17 cellular contexts compared by ENCODE assay signal in genomic region chr6:39926668-39927067, GRCh38. TPM values are rescaled to one million over a fixed set of nuclear protein-coding genes. Genes with fewer than 3 reads are reported as not detected.
DNase-seq lines count a peak whose midpoint lies in the region; ATAC-seq and TF ChIP-seq lines count a peak whose summit lies in the region.
"Had no signal": no experiment of that assay in that cellular context is flagged by ENCODE, and none has a peak within 500 bp of the region (broad histone marks: within the 10 kb centered on the region; RNA-seq: fewer than 3 reads in every experiment).

No MANE protein-coding gene starts in this region.

- peaks cover 4% of the 10 kb centered on the region for H3K27me3 Mint-ChIP-seq in Calu3 (ENCODE audit: unreplicated experiment)

- peaks cover 10% of the 10 kb centered on the region for H3K4me1 Mint-ChIP-seq in Calu3 (ENCODE audit: low read depth, unreplicated experiment)
- H3K4me1 Mint-ChIP-seq: stimulated activated naive B cell treated with anti-CD40 and anti-IgM and Interleukin-4, amounts not matched to agents 10 μg/mL and 1 μg/mL and 100 μg/mL, for 72 hours had no signal

- H2AFZ ChIP-seq in smooth muscle cell (ENCODE audit: low read depth), result no peak overlapping the region

- peak overlapping the region in 46 of 59 donors; percentile 1 to 94 (median 59) for H3K27ac ChIP-seq in dorsolateral prefrontal cortex
- H3K27ac ChIP-seq in skeletal muscle tissue (ENCODE audit: low read depth, low read length), result peak overlapping the region; percentile 42
- H3K27ac ChIP-seq in A673 (ENCODE audit: low read depth, low read length, poor library complexity, severe bottlenecking), result no peak overlapping the region
- no peak overlapping the region for H3K27ac ChIP-seq in smooth muscle cell (ENCODE audit: low read depth)
- H3K27ac ChIP-seq: ovary had no signal

- intact Hi-C loops in Calu3 (cut with micrococcal nuclease; ENCODE audit: unreplicated experiment) (no loop called here), dorsolateral prefrontal cortex (cut with DNase I) (no loop called here), A673 (cut with micrococcal nuclease; ENCODE audit: unreplicated experiment) (no loop called here)

- peak overlapping the region; percentile 77 for H3K27ac Mint-ChIP-seq in Calu3 (ENCODE audit: unreplicated experiment)
- H3K27ac Mint-ChIP-seq: activated CD4-positive, alpha-beta memory T cell treated with anti-CD3 and anti-CD28 coated beads for 36 hours had no signal

- no peak overlapping the region for H3K4me3 Mint-ChIP-seq in Calu3 (ENCODE audit: low read depth, unreplicated experiment)
- H3K4me3 Mint-ChIP-seq: activated CD4-positive, alpha-beta memory T cell treated with anti-CD3 and anti-CD28 coated beads for 36 hours; stimulated activated naive B cell treated with anti-CD40 and anti-IgM and Interleukin-4, amounts not matched to agents 10 μg/mL and 1 μg/mL and 100 μg/mL, for 72 hours had no signal

- BruUV-seq in Calu3 (replicated peaks; lab: Mats Ljungman, UMichigan), result no TSS peak
- BruUV-seq in A673 (replicated peaks; lab: Mats Ljungman, UMichigan), result no TSS peak

- H3K9me3 ChIP-seq in skeletal muscle tissue (ENCODE audit: control insufficient read depth in 3 of 3, low read length in 3 of 3) (no peaks in the 10 kb centered on the region), A673 (ENCODE audit: low read depth, low read length, poor library complexity, severe bottlenecking) (no peaks in the 10 kb centered on the region), smooth muscle cell (replicated peaks; ENCODE audit: low read depth) (no peaks in the 10 kb centered on the region)
- H3K9me3 ChIP-seq: ovary, SK-N-SH had no signal

- H3K9me3 Mint-ChIP-seq in Calu3 (ENCODE audit: low read depth, unreplicated experiment), result no peaks in the 10 kb centered on the region

- H3K9ac ChIP-seq in skeletal muscle tissue (ENCODE audit: low read depth in 1 of 3, low read length in 3 of 3) (peak overlapping the region in 1 of 3 donors; percentile 62), smooth muscle cell (ENCODE audit: low read depth) (no peak overlapping the region)
- H3K9ac ChIP-seq: SK-N-SH had no signal

- no peaks in the 10 kb centered on the region for H4K20me1 ChIP-seq in smooth muscle cell (ENCODE audit: low read depth)

- H3K4me2 ChIP-seq in smooth muscle cell, result no peak overlapping the region
- H3K4me2 ChIP-seq: SK-N-SH had no signal

- H3K4me1 ChIP-seq in skeletal muscle tissue (ENCODE audit: control insufficient read depth in 3 of 3, insufficient read depth in 3 of 3, low read length in 3 of 3) (peaks cover 39 to 58% (median 47%) of the 10 kb centered on the region in 3 donors), A673 (ENCODE audit: insufficient read depth, low read length, poor library complexity, severe bottlenecking) (no peaks in the 10 kb centered on the region), smooth muscle cell (ENCODE audit: low read depth) (no peaks in the 10 kb centered on the region)

- H3K79me2 ChIP-seq in smooth muscle cell (ENCODE audit: low read depth), result no peaks in the 10 kb centered on the region

- H3K27me3 ChIP-seq in dorsolateral prefrontal cortex (no peaks in the 10 kb centered on the region), skeletal muscle tissue (ENCODE audit: control insufficient read depth in 3 of 3, insufficient read depth in 3 of 3, low read length in 3 of 3) (no peaks in the 10 kb centered on the region), A673 (replicated peaks; ENCODE audit: insufficient read depth, low read depth, low read length, poor library complexity) (no peaks in the 10 kb centered on the region), smooth muscle cell (ENCODE audit: low read depth) (no peaks in the 10 kb centered on the region)
- H3K27me3 ChIP-seq: ovary had no signal

- TF ChIP-seq CTCF in Calu3 (IDR thresholded peaks at IDR 0.05; ENCODE audit: unreplicated experiment), result no peak
- TF ChIP-seq CTCF in dorsolateral prefrontal cortex (IDR thresholded peaks at IDR 0.05 in 54 of 56, conservative IDR thresholded peaks at IDR 0.05 in 2 of 56; ENCODE audit: low read depth in 1 of 56, partially characterized antibody in 56 of 56), result no peak
- no peak for TF ChIP-seq CTCF in A673 (conservative IDR thresholded peaks at IDR 0.05; ENCODE audit: low read depth, low read length)
- no peak for TF ChIP-seq CTCF in smooth muscle cell (IDR thresholded peaks at IDR 0.05; ENCODE audit: borderline replicate concordance, insufficient read depth, poor library complexity, severe bottlenecking)

- CTCF ChIA-PET in Calu3 (lab: Charles Lee) (no interaction called here), A673 (lab: Charles Lee) (no interaction called here)

- no peak for ATAC-seq in GM19324 (IDR thresholded peaks at IDR 0.05; ENCODE audit: low FRiP score, unreplicated experiment)
- ATAC-seq: left ventricle myocardium superior; stimulated activated naive B cell treated with anti-CD40 and anti-IgM and Interleukin-4, amounts not matched to agents 10 μg/mL and 1 μg/mL and 100 μg/mL, for 72 hours had no signal

- no peaks in the 10 kb centered on the region for H3F3A ChIP-seq in smooth muscle cell (ENCODE audit: low read depth)

- DNase-seq in Calu3 (no peak), M059J (ENCODE audit: low read depth) (peak; percentile 26), dorsolateral prefrontal cortex (no peak), A673 (ENCODE audit: low spot score) (no peak), dedifferentiated amniotic fluid mesenchymal stem cell (ENCODE audit: extremely low spot score) (no peak), smooth muscle cell (lab: John Stamatoyannopoulos, UW; ENCODE audit: unreplicated experiment) (no peak)
- DNase-seq: activated CD4-positive, alpha-beta memory T cell treated with anti-CD3 and anti-CD28 coated beads for 36 hours; dermis blood vessel endothelial cell; left ventricle myocardium superior; NCI-H187; NCI-H510A; ovary; SK-N-SH; stimulated activated naive B cell treated with anti-CD40 and anti-IgM and Interleukin-4, amounts not matched to agents 10 μg/mL and 1 μg/mL and 100 μg/mL, for 72 hours had no signal

- POLR2A ChIA-PET in A673 (lab: Charles Lee; ENCODE audit: low non-redundant PET), result no interaction called here

- peaks cover 21% of the 10 kb centered on the region for H3K36me3 Mint-ChIP-seq in Calu3 (ENCODE audit: insufficient read depth, unreplicated experiment)
- H3K36me3 Mint-ChIP-seq: activated CD4-positive, alpha-beta memory T cell treated with anti-CD3 and anti-CD28 coated beads for 36 hours had no signal

- H3K36me3 ChIP-seq in skeletal muscle tissue (ENCODE audit: control insufficient read depth in 3 of 3, insufficient read depth in 3 of 3, low read length in 3 of 3), result peaks cover 39 to 42% (median 42%) of the 10 kb centered on the region in 3 donors
- no peaks in the 10 kb centered on the region for H3K36me3 ChIP-seq in A673 (ENCODE audit: insufficient read depth, low read length, poor library complexity, severe bottlenecking)
- H3K36me3 ChIP-seq in smooth muscle cell (ENCODE audit: low read depth), result no peaks in the 10 kb centered on the region
- H3K36me3 ChIP-seq: ovary had no signal

- WGBS in smooth muscle cell (ENCODE audit: low lambda C conversion rate), result 92% methylated on average over 3 of the region's 3 CpGs

- no peak overlapping the region for H3K4me3 ChIP-seq in dorsolateral prefrontal cortex
- H3K4me3 ChIP-seq in skeletal muscle tissue (ENCODE audit: low read length in 3 of 3), result no peak overlapping the region
- no peak overlapping the region for H3K4me3 ChIP-seq in A673 (ENCODE audit: low read depth, low read length, poor library complexity, severe bottlenecking)
- no peak overlapping the region for H3K4me3 ChIP-seq in smooth muscle cell
- H3K4me3 ChIP-seq: ovary had no signal

RNA-seq across cellular contexts. Expression of gene MOCS1, which starts 7.6 kb away (rescaled TPM):
- 2.5 TPM in 2 replicates for total RNA-seq in Calu3 (2022)
- total RNA-seq in M059J (2014; rRNA removed; shearing (Covaris generic)), result 5.9 and 7.0 TPM in 2 replicates
- 10 to 100 TPM; 17.5 to 42.3 (median 25.3) TPM for total RNA-seq in dorsolateral prefrontal cortex
- 6.8 TPM for total RNA-seq in skeletal muscle tissue
- 2.5 and 4.0 TPM in 2 replicates for total RNA-seq in A673 (2021)
- 7.7 and 8.3 TPM in 2 replicates for total RNA-seq in smooth muscle cell
- polyA plus RNA-seq in smooth muscle cell, result 8.2 and 12.1 TPM in 2 replicates
- total RNA-seq: OCI-LY7 had no signal

Comparison
In these comparisons a context has a peak if more than half of its experiments do, and no peak if none do; other contexts are left out.
1. H3K27ac ChIP-seq: peak in dorsolateral prefrontal cortex (46 of 59) and skeletal muscle tissue (single experiment); none in A673 (single experiment) and smooth muscle cell (single experiment).